In genomic region chr6:144471986-144472385, GRCh38 we compare ENCODE assay signal across 17 cellular contexts.
"Had no signal": no experiment of that assay in that cellular context is flagged by ENCODE, and none has a peak within 500 bp of the region (broad histone marks: within the 10 kb centered on the region; RNA-seq: fewer than 3 reads in every experiment).

No MANE protein-coding gene starts in this region.

- H3K9me3 Mint-ChIP-seq: activated CD4-positive, alpha-beta memory T cell treated with anti-CD3 and anti-CD28 coated beads for 36 hours; activated T-helper 1 cell treated with anti-CD3 and anti-CD28 coated beads, Interleukin-12 subunit alpha, Interleukin-12 subunit beta, Interleukin-2, Interleukin-4 antibody, amounts not matched to agents 30 ng/mL and 10 ng/mL and 1 ng/mL, durations not matched to agents 14 hours and 24 hours and 36 hours; dendritic cell treated with granulocyte-macrophage colony-stimulating factor and Interleukin-4, amounts not matched to agents 40 ng/mL and 50 ng/mL, for 4 days; naive thymus-derived CD8-positive, alpha-beta T cell had no signal

- H3K4me1 ChIP-seq: sigmoid colon had no signal

- H3K27me3 Mint-ChIP-seq: activated CD4-positive, alpha-beta memory T cell treated with anti-CD3 and anti-CD28 coated beads for 36 hours; brain; dendritic cell treated with granulocyte-macrophage colony-stimulating factor and Interleukin-4, amounts not matched to agents 40 ng/mL and 50 ng/mL, for 4 days; naive thymus-derived CD8-positive, alpha-beta T cell had no signal

- H3K27me3 ChIP-seq: adrenal gland, sigmoid colon, upper lobe of left lung had no signal

- H3K36me3 ChIP-seq: adrenal gland had no signal

- H3K27ac ChIP-seq: adrenal gland, lower lobe of right lung, sigmoid colon, upper lobe of left lung, VCaP had no signal

- H3K4me1 Mint-ChIP-seq: brain had no signal

- DNase-seq: activated CD4-positive, alpha-beta memory T cell treated with anti-CD3 and anti-CD28 coated beads for 36 hours; activated CD8-positive, alpha-beta memory T cell treated with anti-CD3 and anti-CD28 coated beads, Interleukin-2, amount 50 U/mL, for 4 hours; activated naive CD4-positive, alpha-beta T cell treated with Interleukin-2 at 50 U/mL for 16 hours; adrenal gland; left cardiac atrium; lower lobe of right lung; naive thymus-derived CD8-positive, alpha-beta T cell; occipital lobe; sigmoid colon; stimulated activated CD4-positive, alpha-beta T cell treated with anti-CD3 and anti-CD28 coated beads, Interleukin-12 subunit alpha, Interleukin-12 subunit beta, amount 100 ng/mL, for 4 hours; stimulated activated naive CD4-positive, alpha-beta T cell treated with Interleukin-2 at 50 U/mL for 16 hours; T1000; upper lobe of left lung had no signal

- H3K4me3 ChIP-seq: adrenal gland, lower lobe of right lung, sigmoid colon, upper lobe of left lung had no signal

- H3K27ac Mint-ChIP-seq: activated CD4-positive, alpha-beta memory T cell treated with anti-CD3 and anti-CD28 coated beads for 36 hours; activated T-helper 1 cell treated with anti-CD3 and anti-CD28 coated beads, Interleukin-12 subunit alpha, Interleukin-12 subunit beta, Interleukin-2, Interleukin-4 antibody, amounts not matched to agents 30 ng/mL and 10 ng/mL and 1 ng/mL, durations not matched to agents 14 hours and 24 hours and 36 hours; brain; dendritic cell treated with granulocyte-macrophage colony-stimulating factor and Interleukin-4, amounts not matched to agents 40 ng/mL and 50 ng/mL, for 4 days had no signal

- ATAC-seq: left cardiac atrium; lower lobe of right lung; naive thymus-derived CD8-positive, alpha-beta T cell had no signal

- H3K4me3 Mint-ChIP-seq: activated CD4-positive, alpha-beta memory T cell treated with anti-CD3 and anti-CD28 coated beads for 36 hours; activated T-helper 1 cell treated with anti-CD3 and anti-CD28 coated beads, Interleukin-12 subunit alpha, Interleukin-12 subunit beta, Interleukin-2, Interleukin-4 antibody, amounts not matched to agents 30 ng/mL and 10 ng/mL and 1 ng/mL, durations not matched to agents 14 hours and 24 hours and 36 hours; brain; dendritic cell treated with granulocyte-macrophage colony-stimulating factor and Interleukin-4, amounts not matched to agents 40 ng/mL and 50 ng/mL, for 4 days; naive thymus-derived CD8-positive, alpha-beta T cell had no signal

- H3K9me3 ChIP-seq: adrenal gland, lower lobe of right lung, sigmoid colon, upper lobe of left lung had no signal
